ENCODE assay signal across 29 cellular contexts in the genomic region with DNA sequence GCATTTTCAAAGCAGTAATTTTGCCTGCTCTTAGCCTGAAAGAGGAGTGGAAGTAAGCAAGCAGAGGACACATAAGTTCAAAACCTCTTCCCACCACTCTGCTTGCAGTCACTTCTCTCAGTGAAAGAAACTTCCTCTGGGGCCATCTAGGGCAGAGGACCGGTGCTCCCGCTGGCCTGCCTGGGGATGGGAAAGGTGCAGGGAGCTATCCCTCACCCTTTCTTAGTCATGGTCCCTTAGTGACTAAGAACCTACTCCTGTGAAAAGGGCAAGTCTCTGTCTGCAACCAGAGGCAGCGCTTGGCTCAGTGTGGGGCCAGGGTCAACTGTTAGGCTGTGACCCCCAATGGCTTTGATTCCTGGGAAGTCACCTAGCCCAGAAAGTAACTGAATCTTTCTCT.
"Had no signal": no experiment of that assay in that cellular context is flagged by ENCODE, and none has a peak within 500 bp of the region (broad histone marks: within the 10 kb centered on the region; RNA-seq: fewer than 3 reads in every experiment).

No MANE protein-coding gene starts in this region.

- H3K36me3 ChIP-seq: brain microvascular endothelial cell, esophagus muscularis mucosa, heart right ventricle, left ventricle myocardium inferior, sigmoid colon, stomach, suprapubic skin, tibial nerve, WERI-Rb-1 had no signal

- FAIRE-seq: astrocyte, endothelial cell of umbilical vein, TTC549 had no signal

- H3K27me3 ChIP-seq: brain microvascular endothelial cell, esophagus muscularis mucosa, sigmoid colon, stomach, suprapubic skin, tibial nerve had no signal

- H3K9me3 ChIP-seq: esophagus muscularis mucosa, heart right ventricle, left ventricle myocardium inferior, sigmoid colon, stomach, suprapubic skin, tibial nerve had no signal

- DNase-seq: activated CD4-positive, alpha-beta memory T cell treated with anti-CD3 and anti-CD28 coated beads for 36 hours; activated CD4-positive, alpha-beta T cell treated with anti-CD3 and anti-CD28 coated beads, Interleukin-2, amount 10 ng/mL, durations not matched to agents 24 days and 14 days; activated CD4-positive, CD25-positive, alpha-beta regulatory T cell treated with anti-CD3 and anti-CD28 coated beads, Interleukin-2, amount 50 U/mL, for 72 hours; activated CD8-positive, alpha-beta memory T cell treated with anti-CD3 and anti-CD28 coated beads, Interleukin-2, amount 50 U/mL, for 4 hours; activated effector memory CD4-positive, alpha-beta T cell treated with anti-CD3 and anti-CD28 coated beads, Interleukin-2, amount 50 U/mL, for 16 hours; activated naive CD4-positive, alpha-beta T cell treated with anti-CD3 and anti-CD28 coated beads for 36 hours; activated T-cell treated with anti-CD3 and anti-CD28 coated beads, Interleukin-2, amount 50 U/mL, for 1 hour; amniotic stem cell; brain microvascular endothelial cell; central memory CD4-positive, alpha-beta T cell; foreskin melanocyte; heart right ventricle; left ventricle myocardium inferior; naive thymus-derived CD4-positive, alpha-beta T cell; posterior cingulate gyrus; sigmoid colon; stimulated activated CD4-positive, alpha-beta T cell treated with anti-CD3 and anti-CD28 coated beads, Interleukin-2, amount 100 ng/mL, for 24 hours; stimulated activated naive B cell treated with anti-CD40 and anti-IgM and Interleukin-4, amounts not matched to agents 10 μg/mL and 1 μg/mL and 100 μg/mL, for 72 hours; stomach; SW 1271; T-helper 9 cell; WERI-Rb-1 had no signal

- H3K27ac ChIP-seq: brain microvascular endothelial cell, esophagus muscularis mucosa, heart right ventricle, left ventricle myocardium inferior, sigmoid colon, stomach, suprapubic skin, tibial nerve, WERI-Rb-1 had no signal

- ATAC-seq: heart right ventricle; naive thymus-derived CD4-positive, alpha-beta T cell; stimulated activated naive B cell treated with anti-CD40 and anti-IgM and Interleukin-4, amounts not matched to agents 10 μg/mL and 1 μg/mL and 100 μg/mL, for 72 hours had no signal

- H3K4me1 ChIP-seq: left ventricle myocardium inferior, stomach had no signal

- H3K4me3 ChIP-seq: esophagus muscularis mucosa, heart right ventricle, left ventricle myocardium inferior, sigmoid colon, smooth muscle cell, stomach, suprapubic skin, tibial nerve had no signal

- H3K4me2 ChIP-seq: smooth muscle cell had no signal
